In genomic region chr15:69668963-69669362, GRCh38 we compare ENCODE assay signal across 1 cellular context.
TF ChIP-seq lines count a peak whose summit lies in the region.

No MANE protein-coding gene starts in this region.

TF ChIP-seq in GM12878, 131 proteins besides CTCF, POLR2A, EP300 and RAD21 (continued from another document and continues in another):
- no peak for TF ChIP-seq IRF5 (IDR thresholded peaks at IDR 0.05; ENCODE audit: borderline replicate concordance)
- no peak for TF ChIP-seq GABPA (IDR thresholded peaks at IDR 0.05; ENCODE audit: low read depth)
- TF ChIP-seq MEF2A (IDR thresholded peaks at IDR 0.05; ENCODE audit: insufficient read depth, low read depth, low read length): peak; percentile 78
- TF ChIP-seq CEBPB (IDR thresholded peaks at IDR 0.05; ENCODE audit: borderline replicate concordance in 1 of 2, low read depth in 2 of 2, low read length in 2 of 2): no peak
- TF ChIP-seq, protein P1, sequence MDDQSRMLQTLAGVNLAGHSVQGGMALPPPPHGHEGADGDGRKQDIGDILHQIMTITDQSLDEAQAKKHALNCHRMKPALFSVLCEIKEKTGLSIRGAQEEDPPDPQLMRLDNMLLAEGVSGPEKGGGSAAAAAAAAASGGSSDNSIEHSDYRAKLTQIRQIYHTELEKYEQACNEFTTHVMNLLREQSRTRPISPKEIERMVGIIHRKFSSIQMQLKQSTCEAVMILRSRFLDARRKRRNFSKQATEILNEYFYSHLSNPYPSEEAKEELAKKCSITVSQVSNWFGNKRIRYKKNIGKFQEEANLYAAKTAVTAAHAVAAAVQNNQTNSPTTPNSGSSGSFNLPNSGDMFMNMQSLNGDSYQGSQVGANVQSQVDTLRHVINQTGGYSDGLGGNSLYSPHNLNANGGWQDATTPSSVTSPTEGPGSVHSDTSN (IDR thresholded peaks at IDR 0.05; ENCODE audit: insufficient replicate concordance, low read depth, low read length): no peak
- TF ChIP-seq CHD4 (IDR thresholded peaks at IDR 0.05): no peak
- TF ChIP-seq TCF7 (IDR thresholded peaks at IDR 0.05; ENCODE audit: borderline replicate concordance): no peak
- TF ChIP-seq NRF1 (conservative IDR thresholded peaks at IDR 0.05; ENCODE audit: low read depth, low read length): no peak
- TF ChIP-seq HCFC1 (IDR thresholded peaks at IDR 0.05; ENCODE audit: low read length): no peak
- TF ChIP-seq USF1 (IDR thresholded peaks at IDR 0.05; ENCODE audit: borderline replicate concordance, extremely low read length, insufficient read depth, low read depth, low read length): peak; percentile 43
- TF ChIP-seq, protein P2, sequence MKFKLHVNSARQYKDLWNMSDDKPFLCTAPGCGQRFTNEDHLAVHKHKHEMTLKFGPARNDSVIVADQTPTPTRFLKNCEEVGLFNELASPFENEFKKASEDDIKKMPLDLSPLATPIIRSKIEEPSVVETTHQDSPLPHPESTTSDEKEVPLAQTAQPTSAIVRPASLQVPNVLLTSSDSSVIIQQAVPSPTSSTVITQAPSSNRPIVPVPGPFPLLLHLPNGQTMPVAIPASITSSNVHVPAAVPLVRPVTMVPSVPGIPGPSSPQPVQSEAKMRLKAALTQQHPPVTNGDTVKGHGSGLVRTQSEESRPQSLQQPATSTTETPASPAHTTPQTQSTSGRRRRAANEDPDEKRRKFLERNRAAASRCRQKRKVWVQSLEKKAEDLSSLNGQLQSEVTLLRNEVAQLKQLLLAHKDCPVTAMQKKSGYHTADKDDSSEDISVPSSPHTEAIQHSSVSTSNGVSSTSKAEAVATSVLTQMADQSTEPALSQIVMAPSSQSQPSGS (IDR thresholded peaks at IDR 0.05; ENCODE audit: low read length): no peak
- TF ChIP-seq ZNF207 (IDR thresholded peaks at IDR 0.05; ENCODE audit: borderline replicate concordance): no peak
- peak; percentile 37; the same call in 1 of the 2 replicates for TF ChIP-seq LARP7 (IDR thresholded peaks at IDR 0.05)
- no peak for TF ChIP-seq BCL3 (IDR thresholded peaks at IDR 0.05; ENCODE audit: borderline replicate concordance, insufficient read depth, low read depth, low read length, poor library complexity, severe bottlenecking)
- TF ChIP-seq NFYA (IDR thresholded peaks at IDR 0.05; ENCODE audit: borderline replicate concordance, low read depth, low read length): no peak
- TF ChIP-seq, protein P3, sequence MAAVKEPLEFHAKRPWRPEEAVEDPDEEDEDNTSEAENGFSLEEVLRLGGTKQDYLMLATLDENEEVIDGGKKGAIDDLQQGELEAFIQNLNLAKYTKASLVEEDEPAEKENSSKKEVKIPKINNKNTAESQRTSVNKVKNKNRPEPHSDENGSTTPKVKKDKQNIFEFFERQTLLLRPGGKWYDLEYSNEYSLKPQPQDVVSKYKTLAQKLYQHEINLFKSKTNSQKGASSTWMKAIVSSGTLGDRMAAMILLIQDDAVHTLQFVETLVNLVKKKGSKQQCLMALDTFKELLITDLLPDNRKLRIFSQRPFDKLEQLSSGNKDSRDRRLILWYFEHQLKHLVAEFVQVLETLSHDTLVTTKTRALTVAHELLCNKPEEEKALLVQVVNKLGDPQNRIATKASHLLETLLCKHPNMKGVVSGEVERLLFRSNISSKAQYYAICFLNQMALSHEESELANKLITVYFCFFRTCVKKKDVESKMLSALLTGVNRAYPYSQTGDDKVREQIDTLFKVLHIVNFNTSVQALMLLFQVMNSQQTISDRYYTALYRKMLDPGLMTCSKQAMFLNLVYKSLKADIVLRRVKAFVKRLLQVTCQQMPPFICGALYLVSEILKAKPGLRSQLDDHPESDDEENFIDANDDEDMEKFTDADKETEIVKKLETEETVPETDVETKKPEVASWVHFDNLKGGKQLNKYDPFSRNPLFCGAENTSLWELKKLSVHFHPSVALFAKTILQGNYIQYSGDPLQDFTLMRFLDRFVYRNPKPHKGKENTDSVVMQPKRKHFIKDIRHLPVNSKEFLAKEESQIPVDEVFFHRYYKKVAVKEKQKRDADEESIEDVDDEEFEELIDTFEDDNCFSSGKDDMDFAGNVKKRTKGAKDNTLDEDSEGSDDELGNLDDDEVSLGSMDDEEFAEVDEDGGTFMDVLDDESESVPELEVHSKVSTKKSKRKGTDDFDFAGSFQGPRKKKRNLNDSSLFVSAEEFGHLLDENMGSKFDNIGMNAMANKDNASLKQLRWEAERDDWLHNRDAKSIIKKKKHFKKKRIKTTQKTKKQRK (IDR thresholded peaks at IDR 0.05; ENCODE audit: low read depth, low read length): no peak
- TF ChIP-seq NBN (IDR thresholded peaks at IDR 0.05): peak; percentile 74
- TF ChIP-seq RFX5 (IDR thresholded peaks at IDR 0.05; ENCODE audit: low read depth, low read length): no peak
- TF ChIP-seq EED (IDR thresholded peaks at IDR 0.05; ENCODE audit: low read depth): peak; percentile 84
- no peak for TF ChIP-seq REST (IDR thresholded peaks at IDR 0.05; ENCODE audit: low read depth, low read length)
- no peak for TF ChIP-seq HDAC6 (IDR thresholded peaks at IDR 0.05; ENCODE audit: unreplicated experiment)
- TF ChIP-seq RB1 (IDR thresholded peaks at IDR 0.05; ENCODE audit: borderline replicate concordance): no peak
- TF ChIP-seq HDGF (IDR thresholded peaks at IDR 0.05): no peak
- no peak for TF ChIP-seq MTA3 (IDR thresholded peaks at IDR 0.05; ENCODE audit: borderline replicate concordance, low read length)
- no peak for TF ChIP-seq E2F8 (IDR thresholded peaks at IDR 0.05; ENCODE audit: low read depth, partially characterized antibody)
- no peak for TF ChIP-seq ZNF24 (IDR thresholded peaks at IDR 0.05)
- TF ChIP-seq MXI1 (IDR thresholded peaks at IDR 0.05; ENCODE audit: low read depth, low read length): no peak
- TF ChIP-seq BHLHE40 (IDR thresholded peaks at IDR 0.05; ENCODE audit: borderline replicate concordance in 1 of 2, low read depth in 2 of 2, low read length in 1 of 2): peak; percentile 97 to 98
- no peak for TF ChIP-seq MYC (IDR thresholded peaks at IDR 0.05; ENCODE audit: insufficient read depth, insufficient read length, insufficient replicate concordance, low read length, severe bottlenecking)
- TF ChIP-seq IKZF2 (IDR thresholded peaks at IDR 0.05): peak; percentile 91 to 93
- no peak for TF ChIP-seq ZNF384 (IDR thresholded peaks at IDR 0.05; ENCODE audit: borderline replicate concordance, low read depth, low read length)
- TF ChIP-seq CREM (IDR thresholded peaks at IDR 0.05; ENCODE audit: low read depth): no peak
- no peak for TF ChIP-seq RELA (IDR thresholded peaks at IDR 0.05; ENCODE audit: borderline replicate concordance, partially characterized antibody)
- peak; percentile 96 for TF ChIP-seq IKZF1 (conservative IDR thresholded peaks at IDR 0.05)
- TF ChIP-seq MEF2B (IDR thresholded peaks at IDR 0.05; ENCODE audit: partially characterized antibody, poor library complexity, severe bottlenecking): peak; percentile 89
- peak; percentile 71 for TF ChIP-seq CBFB (IDR thresholded peaks at IDR 0.05; ENCODE audit: low read depth)
- no peak for TF ChIP-seq POLR2AphosphoS5 (IDR thresholded peaks at IDR 0.05; ENCODE audit: low read length)
- TF ChIP-seq ZBTB40 (IDR thresholded peaks at IDR 0.05; ENCODE audit: borderline replicate concordance): no peak
- no peak for TF ChIP-seq PKNOX1 (IDR thresholded peaks at IDR 0.05)
